Comparison of ENCODE assay signal across 31 cellular contexts in the genomic region with DNA sequence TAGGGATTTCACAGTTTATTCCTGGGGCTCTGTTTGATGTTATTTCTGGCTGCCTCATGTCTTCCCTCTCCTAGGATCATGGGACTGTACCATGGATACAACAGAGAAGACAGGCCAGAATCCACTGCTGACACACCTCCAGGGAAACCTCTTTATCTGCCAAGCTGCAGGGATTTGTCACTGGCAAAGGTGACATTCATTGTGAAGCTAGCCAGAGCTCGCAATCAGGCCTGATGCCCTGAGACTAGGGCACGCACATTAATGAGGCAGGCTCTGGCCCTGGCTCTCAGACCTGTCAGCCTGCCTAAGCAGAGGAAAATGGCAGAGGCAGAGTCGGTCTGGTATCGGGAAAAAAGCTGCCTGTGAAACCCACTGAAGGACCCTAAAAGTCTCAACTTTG. TPM values are rescaled to one million over a fixed set of nuclear protein-coding genes. Genes with fewer than 3 reads are reported as not detected.
DNase-seq lines count a peak whose midpoint lies in the region; ATAC-seq, FAIRE-seq and TF ChIP-seq lines count a peak whose summit lies in the region.
"Had no signal": no experiment of that assay in that cellular context is flagged by ENCODE, and none has a peak within 500 bp of the region (broad histone marks: within the 10 kb centered on the region; RNA-seq: fewer than 3 reads in every experiment).

No MANE protein-coding gene starts in this region.

- intact Hi-C loops in Right ventricle myocardium superior (cut with DNase I) (no loop called here), cardiac septum (cut with DNase I) (no loop called here), heart right ventricle (cut with DNase I) (no loop called here), left ventricle myocardium superior (cut with micrococcal nuclease) (no loop called here), MCF 10A (cut with micrococcal nuclease) (no loop called here)

- no TSS peak for BruUV-seq in MCF 10A (replicated peaks; lab: Mats Ljungman, UMichigan)

- ATAC-seq in Right ventricle myocardium superior (ENCODE audit: poor library complexity) (peak; percentile 94), heart right ventricle (peak in 5 of 8 donors; percentile 71 to 97 (median 92)), left ventricle myocardium superior (peak; percentile 97)

- DNase-seq in Right ventricle myocardium superior (peak; percentile 56), cardiac septum (ENCODE audit: low spot score) (no peak), cerebellar cortex (ENCODE audit: low spot score) (peak; percentile 54), heart right ventricle (peak; percentile 28 to 50), left ventricle myocardium superior (peak; percentile 62), MCF 10A (ENCODE audit: unreplicated experiment) (no peak), frontal cortex (ENCODE audit: low spot score in 2 of 2) (no peak), medulla oblongata (ENCODE audit: extremely low spot score) (no peak)
- DNase-seq: 8988T; ACHN; BE2C; CD4-positive, alpha-beta memory T cell; CD4-positive, CD25-positive, alpha-beta regulatory T cell; CD8-positive, alpha-beta memory T cell; COR-L47; DMS 273 treated with DMSO at 0.1 percent for 48 hours; DMS153; DMS53; DMS79; DND-41; EL; GF-D8 had no signal

- no peaks in the 10 kb centered on the region for H3K9me3 ChIP-seq in heart right ventricle
- H3K9me3 ChIP-seq: BE2C, BLaER1 had no signal

- H3K4me3 ChIP-seq in heart right ventricle = no peak overlapping the region
- H3K4me3 ChIP-seq: BLaER1 had no signal

- H3K27me3 ChIP-seq in heart right ventricle = no peaks in the 10 kb centered on the region
- H3K27me3 ChIP-seq: BE2C, BLaER1 had no signal

- POLR2A ChIA-PET in MCF 10A (lab: Yijun Ruan, JAX) = no interaction called here

- H3K27ac Mint-ChIP-seq in MCF 10A (ENCODE audit: low read depth, unreplicated experiment) = no peak overlapping the region
- H3K27ac Mint-ChIP-seq: CD14-positive monocyte; CD4-positive, alpha-beta memory T cell; CD4-positive, CD25-positive, alpha-beta regulatory T cell; CD8-positive, alpha-beta memory T cell had no signal

- peak overlapping the region in 2 of 10 donors; percentile 53 to 60 for H3K27ac ChIP-seq in heart right ventricle
- H3K27ac ChIP-seq: BLaER1 had no signal

- FAIRE-seq in frontal cortex (lab: Jason Lieb, UNC) = no peak
- FAIRE-seq: A204.1, G401.6, GM12891, GM19239 had no signal

- no peak overlapping the region for H3K4me3 Mint-ChIP-seq in MCF 10A (ENCODE audit: unreplicated experiment)
- H3K4me3 Mint-ChIP-seq: CD14-positive monocyte; CD4-positive, alpha-beta memory T cell; CD4-positive, CD25-positive, alpha-beta regulatory T cell; CD8-positive, alpha-beta memory T cell had no signal

- H3K4me1 ChIP-seq in heart right ventricle = peaks cover 0 to 15% (median 0%) of the 10 kb centered on the region in 9 donors
- H3K4me1 ChIP-seq: BE2C, BLaER1 had no signal

- no peaks in the 10 kb centered on the region for H3K27me3 Mint-ChIP-seq in MCF 10A (ENCODE audit: insufficient read depth, unreplicated experiment)
- H3K27me3 Mint-ChIP-seq: CD4-positive, alpha-beta memory T cell; CD8-positive, alpha-beta memory T cell had no signal

- H3K36me3 Mint-ChIP-seq in MCF 10A (ENCODE audit: insufficient read depth, unreplicated experiment) = no peaks in the 10 kb centered on the region
- H3K36me3 Mint-ChIP-seq: CD14-positive monocyte; CD4-positive, alpha-beta memory T cell; CD4-positive, CD25-positive, alpha-beta regulatory T cell; CD8-positive, alpha-beta memory T cell had no signal

- no peaks in the 10 kb centered on the region for H3K36me3 ChIP-seq in heart right ventricle
- H3K36me3 ChIP-seq: BE2C, BLaER1 had no signal

- WGBS in heart right ventricle, 2 donors = 46 to 67% methylated on average over 4 of the region's 4 CpGs

- H3K9me3 Mint-ChIP-seq in MCF 10A (ENCODE audit: unreplicated experiment) = no peaks in the 10 kb centered on the region
- H3K9me3 Mint-ChIP-seq: CD4-positive, alpha-beta memory T cell; CD4-positive, CD25-positive, alpha-beta regulatory T cell; CD8-positive, alpha-beta memory T cell had no signal

- TF ChIP-seq CTCF in heart right ventricle (IDR thresholded peaks at IDR 0.05) (no peak), MCF 10A (IDR thresholded peaks at IDR 0.05; ENCODE audit: unreplicated experiment) (no peak)

- CTCF ChIA-PET in MCF 10A (lab: Yijun Ruan, JAX) = no interaction called here

- no peaks in the 10 kb centered on the region for H3K4me1 Mint-ChIP-seq in MCF 10A (ENCODE audit: insufficient read depth, unreplicated experiment)
- H3K4me1 Mint-ChIP-seq: CD14-positive monocyte; CD4-positive, alpha-beta memory T cell; CD4-positive, CD25-positive, alpha-beta regulatory T cell; CD8-positive, alpha-beta memory T cell had no signal

RNA-seq across cellular contexts. Expression of a gene that starts 52.2 kb away (rescaled TPM):
- not detected for total RNA-seq in Right ventricle myocardium superior
- not detected for total RNA-seq in cardiac septum
- not detected for total RNA-seq in heart right ventricle
- polyA plus RNA-seq in heart right ventricle = not detected
- total RNA-seq in left ventricle myocardium superior = not detected
- not detected in 2 replicates for total RNA-seq in MCF 10A (2022)
- total RNA-seq in frontal cortex = not detected
- total RNA-seq: A673; CD4-positive, alpha-beta memory T cell; CD4-positive, CD25-positive, alpha-beta regulatory T cell; CD8-positive, alpha-beta memory T cell; Daoy had no signal
- polyA plus RNA-seq: AG04450; CD14-positive monocyte; CD4-positive, alpha-beta memory T cell; CD4-positive, CD25-positive, alpha-beta regulatory T cell; CD8-positive, alpha-beta memory T cell had no signal

Comparison
In these comparisons a context has a peak if more than half of its experiments do, and no peak if none do; other contexts are left out.
1. DNase-seq: peak in Right ventricle myocardium superior (single experiment), cerebellar cortex (single experiment), heart right ventricle (2 of 2) and left ventricle myocardium superior (single experiment); none in cardiac septum (single experiment), MCF 10A (single experiment), frontal cortex (0 of 2) and medulla oblongata (single experiment).
2. Peak in every context shown above with its lines, with median percentiles within 50 percentile points of each other: ATAC-seq.